Comparison of ENCODE assay signal across 22 cellular contexts in genomic region chr1:162335126-162335525, GRCh38. TPM values are rescaled to one million over a fixed set of nuclear protein-coding genes. Genes with fewer than 3 reads are reported as not detected.
DNase-seq lines count a peak whose midpoint lies in the region; FAIRE-seq and TF ChIP-seq lines count a peak whose summit lies in the region.
"Had no signal": no experiment of that assay in that cellular context is flagged by ENCODE, and none has a peak within 500 bp of the region (broad histone marks: within the 10 kb centered on the region; RNA-seq: fewer than 3 reads in every experiment).

No MANE protein-coding gene starts in this region.

- intact Hi-C loops in endothelial cell of umbilical vein (cut with micrococcal nuclease) = no loop called here

- H3K4me2 ChIP-seq in astrocyte (ENCODE audit: low read length) = no peak overlapping the region
- no peak overlapping the region for H3K4me2 ChIP-seq in endothelial cell of umbilical vein (ENCODE audit: insufficient read depth, low read length)
- H3K4me2 ChIP-seq: BLaER1 had no signal

- TF ChIP-seq POLR2A in endothelial cell of umbilical vein (IDR thresholded peaks at IDR 0.05; ENCODE audit: low read depth, low read length) = no peak

- no peak for FAIRE-seq in astrocyte (lab: Jason Lieb, UNC)
- no peak for FAIRE-seq in endothelial cell of umbilical vein (lab: Jason Lieb, UNC)
- FAIRE-seq: D721Med, G401.6 had no signal

- H3K9me3 Mint-ChIP-seq in astrocyte (ENCODE audit: unreplicated experiment) (peaks cover 3% of the 10 kb centered on the region), neural crest cell (no peaks in the 10 kb centered on the region)
- H3K9me3 Mint-ChIP-seq: CD8-positive, alpha-beta memory T cell had no signal

- H3K4me3 Mint-ChIP-seq in astrocyte (ENCODE audit: unreplicated experiment) (no peak overlapping the region), neural crest cell (no peak overlapping the region)
- H3K4me3 Mint-ChIP-seq: CD8-positive, alpha-beta memory T cell; IgD-negative memory B cell had no signal

- H3K4me3 ChIP-seq in astrocyte (ENCODE audit: insufficient read depth, low read depth, low read length) (no peak overlapping the region), endothelial cell of umbilical vein (replicated peaks in 1 of 3; ENCODE audit: insufficient read depth in 1 of 3, low read depth in 1 of 3, low read length in 3 of 3) (no peak overlapping the region)
- H3K4me3 ChIP-seq: BLaER1, GM23248 had no signal

- H3K79me2 ChIP-seq in astrocyte (ENCODE audit: insufficient read depth, low read length) (no peaks in the 10 kb centered on the region), endothelial cell of umbilical vein (ENCODE audit: control insufficient read depth, insufficient read depth, low read length) (no peaks in the 10 kb centered on the region)

- no peaks in the 10 kb centered on the region for H3K9me1 ChIP-seq in endothelial cell of umbilical vein (replicated peaks; ENCODE audit: control insufficient read depth, extremely low read depth, insufficient read depth, low read length)

- H4K20me1 ChIP-seq in astrocyte (ENCODE audit: insufficient read depth, low read length) = no peaks in the 10 kb centered on the region
- no peaks in the 10 kb centered on the region for H4K20me1 ChIP-seq in endothelial cell of umbilical vein (replicated peaks; ENCODE audit: control insufficient read depth, extremely low read depth, insufficient read depth, low read length)
- H4K20me1 ChIP-seq: BLaER1 had no signal

- H3K9me3 ChIP-seq in astrocyte (ENCODE audit: insufficient read depth, low read depth, low read length) (no peaks in the 10 kb centered on the region), endothelial cell of umbilical vein (replicated peaks; ENCODE audit: control insufficient read depth, insufficient read depth, low read length) (no peaks in the 10 kb centered on the region)
- H3K9me3 ChIP-seq: BLaER1 had no signal

- dilution Hi-C loops in endothelial cell of umbilical vein (cut with MboI; ENCODE audit: extremely low pct_ligation_motif_present, low sequenced_read_pairs) = no loop called here

- H3K27me3 ChIP-seq in astrocyte (ENCODE audit: insufficient read depth, low read length) (no peaks in the 10 kb centered on the region), endothelial cell of umbilical vein (ENCODE audit: control insufficient read depth in 2 of 2, insufficient read depth in 2 of 2, low read length in 2 of 2) (no peaks in the 10 kb centered on the region)
- H3K27me3 ChIP-seq: BLaER1 had no signal

- POLR2A ChIA-PET in endothelial cell of umbilical vein (lab: Charles Lee) = no interaction called here

- BruUV-seq in endothelial cell of umbilical vein (replicated peaks; lab: Mats Ljungman, UMichigan) = no TSS peak

- TF ChIP-seq CTCF in astrocyte (IDR thresholded peaks at IDR 0.05; ENCODE audit: insufficient read depth, low read depth, low read length) (no peak), endothelial cell of umbilical vein (IDR thresholded peaks at IDR 0.05; ENCODE audit: extremely low read depth in 1 of 2, insufficient read depth in 1 of 2, low read depth in 1 of 2, low read length in 2 of 2) (no peak), neural crest cell (conservative IDR thresholded peaks at IDR 0.05) (no peak)

- H3K27ac Mint-ChIP-seq in astrocyte (ENCODE audit: unreplicated experiment) = no peak overlapping the region
- H3K27ac Mint-ChIP-seq in neural crest cell (ENCODE audit: unreplicated experiment) = peak overlapping the region; percentile 88
- H3K27ac Mint-ChIP-seq: CD8-positive, alpha-beta memory T cell had no signal

- H3K4me1 Mint-ChIP-seq in astrocyte (ENCODE audit: low read depth, unreplicated experiment) (peaks cover 2% of the 10 kb centered on the region), neural crest cell (peaks cover 23% of the 10 kb centered on the region)
- H3K4me1 Mint-ChIP-seq: CD8-positive, alpha-beta memory T cell; IgD-negative memory B cell had no signal

- H3K27me3 Mint-ChIP-seq in astrocyte (ENCODE audit: low read depth, unreplicated experiment) (peaks cover 12% of the 10 kb centered on the region), neural crest cell (ENCODE audit: low read depth) (no peaks in the 10 kb centered on the region)

- CTCF ChIA-PET in endothelial cell of umbilical vein (lab: Charles Lee) = interaction anchor here (0.9 to 1.5 kb wide), 3 partner anchors 10 to 17 kb away, joined by 3 to 5 read pairs (median 3); no protein-coding TSS in a partner anchor

- H2AFZ ChIP-seq in astrocyte (ENCODE audit: low read depth, low read length) = no peak overlapping the region
- no peak overlapping the region for H2AFZ ChIP-seq in endothelial cell of umbilical vein (ENCODE audit: low read depth, low read length)
- H2AFZ ChIP-seq: GM23248 had no signal

- peak; percentile 17 for DNase-seq in NCI-H1092 treated with DMSO at 0.1 percent for 48 hours (lab: John Stamatoyannopoulos, UW)
- DNase-seq in NCI-H1092 (lab: John Stamatoyannopoulos, UW) = no peak
- DNase-seq in astrocyte (ENCODE audit: low read depth) = peak; percentile 16
- peak; percentile 89 for DNase-seq in endothelial cell of umbilical vein (ENCODE audit: low read depth, low spot score)
- no peak for DNase-seq in neural crest cell (ENCODE audit: low read depth, low spot score)
- DNase-seq in NCI-H2227 (lab: John Stamatoyannopoulos, UW; ENCODE audit: unreplicated experiment) = no peak
- DNase-seq in T-helper 9 cell = no peak
- no peak for DNase-seq in NCI-H146 treated with DMSO at 0.1 percent for 48 hours (lab: John Stamatoyannopoulos, UW; ENCODE audit: unreplicated experiment)
- DNase-seq: 8988T; CD8-positive, alpha-beta memory T cell; DND-41; GM23248; HCEC 1CT; NCI-H1417; NCI-H2029; NCI-H524 had no signal

- H3K36me3 Mint-ChIP-seq in astrocyte (ENCODE audit: low read depth, unreplicated experiment) = no peaks in the 10 kb centered on the region
- H3K36me3 Mint-ChIP-seq in neural crest cell (ENCODE audit: low read depth) = no peaks in the 10 kb centered on the region
- H3K36me3 Mint-ChIP-seq: CD8-positive, alpha-beta memory T cell; IgD-negative memory B cell had no signal

- no peak overlapping the region for H3K27ac ChIP-seq in astrocyte (ENCODE audit: low read depth, low read length)
- no peak overlapping the region for H3K27ac ChIP-seq in endothelial cell of umbilical vein (ENCODE audit: insufficient read depth, low read depth, low read length)
- H3K27ac ChIP-seq: BLaER1, GM23248 had no signal

- H3K36me3 ChIP-seq in astrocyte (ENCODE audit: insufficient read depth, low read length) = no peaks in the 10 kb centered on the region
- no peaks in the 10 kb centered on the region for H3K36me3 ChIP-seq in endothelial cell of umbilical vein (ENCODE audit: control insufficient read depth in 2 of 2, extremely low read depth in 1 of 2, insufficient read depth in 2 of 2, low read length in 2 of 2)
- H3K36me3 ChIP-seq: BLaER1 had no signal

- H3K9ac ChIP-seq in astrocyte (ENCODE audit: low read length) (no peak overlapping the region), endothelial cell of umbilical vein (replicated peaks; ENCODE audit: extremely low read depth, insufficient read depth, low read length) (no peak overlapping the region)
- H3K9ac ChIP-seq: BLaER1, GM23248 had no signal

- H3K4me1 ChIP-seq in astrocyte (ENCODE audit: insufficient read depth, low read length) = no peaks in the 10 kb centered on the region
- no peaks in the 10 kb centered on the region for H3K4me1 ChIP-seq in endothelial cell of umbilical vein (ENCODE audit: control insufficient read depth, extremely low read depth, insufficient read depth, low read length)
- H3K4me1 ChIP-seq: BLaER1 had no signal

TF ChIP-seq in endothelial cell of umbilical vein, 7 proteins besides CTCF, POLR2A, EP300 and RAD21:
- TF ChIP-seq MYC (IDR thresholded peaks at IDR 0.05; ENCODE audit: low read depth, low read length) = no peak
- TF ChIP-seq MAX (IDR thresholded peaks at IDR 0.05; ENCODE audit: insufficient read depth, insufficient read length) = no peak
- no peak for TF ChIP-seq GATA2 (IDR thresholded peaks at IDR 0.05; ENCODE audit: insufficient read depth, insufficient read length, low read depth, low read length)
- TF ChIP-seq FOS (IDR thresholded peaks at IDR 0.05; ENCODE audit: borderline replicate concordance, insufficient read depth, low read length) = no peak
- no peak for TF ChIP-seq JUN (IDR thresholded peaks at IDR 0.05; ENCODE audit: borderline replicate concordance, insufficient read depth, insufficient read length, low read depth)
- TF ChIP-seq POLR2AphosphoS5 (IDR thresholded peaks at IDR 0.05; ENCODE audit: insufficient read depth, low read depth, low read length) = no peak
- no peak for TF ChIP-seq EZH2 (IDR thresholded peaks at IDR 0.05; ENCODE audit: borderline replicate concordance, low read depth, low read length, severe bottlenecking)

RNA-seq across cellular contexts. Expression of gene SPATA46, which starts 41.5 kb away (rescaled TPM):
- total RNA-seq in astrocyte (not detected in 2 replicates), endothelial cell of umbilical vein (not detected in 2 replicates), neural crest cell (not detected in 2 replicates)
- not detected in 2 replicates for polyA plus RNA-seq in endothelial cell of umbilical vein
- not detected in 2 replicates for polyA plus RNA-seq in endothelial cell of umbilical vein (2011; cell fraction: cytosol; rRNA removed)
- not detected in 2 replicates for polyA plus RNA-seq in endothelial cell of umbilical vein (2011; cell fraction: nucleus; rRNA removed)
- not detected in 2 replicates for polyA plus RNA-seq in endothelial cell of umbilical vein (2012)
- not detected in 2 replicates for polyA minus RNA-seq in endothelial cell of umbilical vein
- not detected for polyA minus RNA-seq in endothelial cell of umbilical vein (2011; cell fraction: cytosol; rRNA and poly(A)+ RNA removed)
- not detected in 2 replicates for polyA minus RNA-seq in endothelial cell of umbilical vein (2011; cell fraction: nucleus; rRNA and poly(A)+ RNA removed)
- total RNA-seq: CD8-positive, alpha-beta memory T cell; GM23248; HT1080; LHCN-M2 had no signal
- polyA plus RNA-seq: CD8-positive, alpha-beta memory T cell; GM23248; IgD-negative memory B cell had no signal

RNA-seq across cellular contexts. Expression of gene C1orf226, which starts 46.4 kb away (rescaled TPM):
- total RNA-seq in astrocyte (0.73 and 0.89 TPM in 2 replicates), endothelial cell of umbilical vein (3.8 and 4.2 TPM in 2 replicates), neural crest cell (9.3 and 9.8 TPM in 2 replicates)
- polyA plus RNA-seq in endothelial cell of umbilical vein = 1.8 and 2.5 TPM in 2 replicates
- polyA plus RNA-seq in endothelial cell of umbilical vein (2011; cell fraction: cytosol; rRNA removed) = 2.1 and 2.5 TPM in 2 replicates
- 7.4 and 8.5 TPM in 2 replicates for polyA plus RNA-seq in endothelial cell of umbilical vein (2011; cell fraction: nucleus; rRNA removed)
- 2.0 and 2.5 TPM in 2 replicates for polyA plus RNA-seq in endothelial cell of umbilical vein (2012)
- 2.7 and 4.2 TPM in 2 replicates for polyA minus RNA-seq in endothelial cell of umbilical vein
- polyA minus RNA-seq in endothelial cell of umbilical vein (2011; cell fraction: cytosol; rRNA and poly(A)+ RNA removed) = 5.0 TPM
- polyA minus RNA-seq in endothelial cell of umbilical vein (2011; cell fraction: nucleus; rRNA and poly(A)+ RNA removed) = 3.8 and 3.9 TPM in 2 replicates
- polyA plus RNA-seq: CD8-positive, alpha-beta memory T cell; IgD-negative memory B cell had no signal

Comparison
In these comparisons a context has a peak if more than half of its experiments do, and no peak if none do; other contexts are left out.
1. DNase-seq: peak in NCI-H1092 treated with DMSO at 0.1 percent for 48 hours (single experiment), astrocyte (single experiment) and endothelial cell of umbilical vein (single experiment); none in NCI-H1092 (single experiment), neural crest cell (single experiment), NCI-H2227 (single experiment), T-helper 9 cell (single experiment) and NCI-H146 treated with DMSO at 0.1 percent for 48 hours (single experiment).